In the genomic region with DNA sequence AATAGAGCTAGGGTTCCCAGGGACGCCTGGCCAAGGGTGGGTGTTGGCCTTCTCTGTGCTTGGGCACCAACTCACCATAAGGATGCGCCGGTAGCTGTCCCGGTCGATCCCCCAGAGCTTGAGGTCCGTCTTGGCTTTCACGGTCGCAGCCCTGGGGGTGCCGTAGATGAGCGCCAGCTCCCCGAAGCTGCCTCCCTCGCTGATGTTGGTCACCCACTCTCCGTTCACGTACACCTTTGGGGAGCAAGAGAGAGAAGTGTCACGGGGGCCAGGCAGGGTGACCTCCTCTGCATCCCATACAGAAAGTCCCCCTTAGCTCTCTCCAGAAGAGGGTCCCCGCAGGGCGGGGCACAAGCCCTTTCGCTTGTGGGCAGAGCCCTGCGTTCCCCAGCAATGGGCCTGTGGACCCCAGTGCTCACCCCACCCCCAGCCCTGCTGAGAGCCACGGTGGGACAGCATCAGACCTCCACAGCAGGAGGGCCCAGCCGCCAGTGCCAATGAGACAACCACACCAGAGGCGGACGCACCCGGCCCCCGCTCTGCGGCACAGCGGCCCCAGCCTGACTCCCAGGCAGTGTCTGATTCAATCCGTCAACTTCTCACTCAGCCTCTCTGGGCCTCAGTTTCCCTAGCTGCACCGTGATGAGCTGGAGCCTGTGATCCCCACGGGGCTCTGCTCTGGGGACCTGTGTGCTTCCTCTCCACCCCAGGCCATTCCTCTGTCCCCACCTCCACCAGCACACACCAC, we compare ENCODE assay signal across 18 cellular contexts.
DNase-seq lines count a peak whose midpoint lies in the region; ATAC-seq and TF ChIP-seq lines count a peak whose summit lies in the region.
"Had no signal": no experiment of that assay in that cellular context is flagged by ENCODE, and none has a peak within 500 bp of the region (broad histone marks: within the 10 kb centered on the region; RNA-seq: fewer than 3 reads in every experiment).

No MANE protein-coding gene starts in this region.

- H3K4me1 ChIP-seq in DND-41 (ENCODE audit: insufficient read depth, low read length): peaks cover 50% of the 10 kb centered on the region

- H3K36me3 Mint-ChIP-seq in activated naive CD4-positive, alpha-beta T cell treated with anti-CD3 and anti-CD28 coated beads, Interleukin-2, amount 50 U/mL, for 72 hours: peaks cover 0 to 45% of the 10 kb centered on the region in 2 donors
- peaks cover 12% of the 10 kb centered on the region for H3K36me3 Mint-ChIP-seq in activated naive CD4-positive, alpha-beta T cell treated with anti-CD3 and anti-CD28 coated beads for 36 hours (ENCODE audit: low read depth)
- H3K36me3 Mint-ChIP-seq in effector memory CD8-positive, alpha-beta T cell (ENCODE audit: insufficient read depth): peaks cover 15% of the 10 kb centered on the region
- H3K36me3 Mint-ChIP-seq in stimulated activated effector memory CD8-positive, alpha-beta T cell treated with anti-CD3 and anti-CD28 coated beads, Interleukin-12 subunit alpha, Interleukin-12 subunit beta, amount 100 ng/mL, for 72 hours: peaks cover 20% of the 10 kb centered on the region
- peaks cover 12% of the 10 kb centered on the region for H3K36me3 Mint-ChIP-seq in nephron progenitor cell (ENCODE audit: low read depth)

- no peaks in the 10 kb centered on the region for H4K20me1 ChIP-seq in DND-41 (ENCODE audit: insufficient read depth, low read length)

- CTCF ChIA-PET in activated naive CD4-positive, alpha-beta T cell treated with anti-CD3 and anti-CD28 coated beads for 36 hours (lab: Charles Lee): no interaction called here

- peak overlapping the region; percentile 26 to 55 for H3K27ac Mint-ChIP-seq in activated naive CD4-positive, alpha-beta T cell treated with anti-CD3 and anti-CD28 coated beads, Interleukin-2, amount 50 U/mL, for 72 hours
- no peak overlapping the region for H3K27ac Mint-ChIP-seq in activated naive CD4-positive, alpha-beta T cell treated with anti-CD3 and anti-CD28 coated beads for 36 hours
- peak overlapping the region; percentile 35 to 41 for H3K27ac Mint-ChIP-seq in effector memory CD8-positive, alpha-beta T cell
- H3K27ac Mint-ChIP-seq in stimulated activated effector memory CD8-positive, alpha-beta T cell treated with anti-CD3 and anti-CD28 coated beads, Interleukin-12 subunit alpha, Interleukin-12 subunit beta, amount 100 ng/mL, for 72 hours: peak overlapping the region; percentile 80
- no peak overlapping the region for H3K27ac Mint-ChIP-seq in nephron progenitor cell

- H3K9me3 ChIP-seq in DND-41 (ENCODE audit: insufficient read depth, low read length, severe bottlenecking): no peaks in the 10 kb centered on the region

- H3K79me2 ChIP-seq in DND-41 (ENCODE audit: insufficient read depth, low read length): peaks cover 48% of the 10 kb centered on the region

- DNase-seq in activated naive CD4-positive, alpha-beta T cell treated with anti-CD3 and anti-CD28 coated beads, Interleukin-2, amount 50 U/mL, for 72 hours (ENCODE audit: low spot score in 2 of 2): no peak
- DNase-seq in activated naive CD4-positive, alpha-beta T cell treated with anti-CD3 and anti-CD28 coated beads for 36 hours: no peak
- DNase-seq in DND-41 (no peak), NCI-H2171 treated with DMSO at 0.1 percent for 48 hours (lab: John Stamatoyannopoulos, UW) (no peak), nephron progenitor cell (no peak)
- DNase-seq in effector memory CD8-positive, alpha-beta T cell: no peak
- DNase-seq in stimulated activated effector memory CD8-positive, alpha-beta T cell treated with anti-CD3 and anti-CD28 coated beads, Interleukin-12 subunit alpha, Interleukin-12 subunit beta, amount 100 ng/mL, for 72 hours (ENCODE audit: low spot score in 2 of 2): no peak
- DNase-seq: GF-D8, KG1, NCI-H1436, NCI-H2029, NCI-H2171, NCI-H446 treated with DMSO at 0.1 percent for 48 hours, NCI-H748 treated with DMSO at 0.1 percent for 48 hours, OCI-M1, RPMI8226 had no signal

- TF ChIP-seq CTCF in DND-41 (IDR thresholded peaks at IDR 0.05; ENCODE audit: borderline replicate concordance, extremely low read depth, low read length, poor library complexity, severe bottlenecking): no peak
- no peak for TF ChIP-seq CTCF in nephron progenitor cell (IDR thresholded peaks at IDR 0.05)

- no peaks in the 10 kb centered on the region for H3K9me3 Mint-ChIP-seq in activated naive CD4-positive, alpha-beta T cell treated with anti-CD3 and anti-CD28 coated beads, Interleukin-2, amount 50 U/mL, for 72 hours
- peaks cover 3% of the 10 kb centered on the region for H3K9me3 Mint-ChIP-seq in activated naive CD4-positive, alpha-beta T cell treated with anti-CD3 and anti-CD28 coated beads for 36 hours
- no peaks in the 10 kb centered on the region for H3K9me3 Mint-ChIP-seq in effector memory CD8-positive, alpha-beta T cell
- H3K9me3 Mint-ChIP-seq in stimulated activated effector memory CD8-positive, alpha-beta T cell treated with anti-CD3 and anti-CD28 coated beads, Interleukin-12 subunit alpha, Interleukin-12 subunit beta, amount 100 ng/mL, for 72 hours: no peaks in the 10 kb centered on the region
- H3K9me3 Mint-ChIP-seq in nephron progenitor cell: no peaks in the 10 kb centered on the region

- no peak overlapping the region for H3K4me2 ChIP-seq in DND-41 (ENCODE audit: insufficient read depth, low read length)

- no peak overlapping the region for H2AFZ ChIP-seq in DND-41 (ENCODE audit: low read depth, low read length)

- H3K27ac ChIP-seq in DND-41 (ENCODE audit: low read length): peak overlapping the region; percentile 92
- H3K27ac ChIP-seq: C4-2B had no signal

- no peaks in the 10 kb centered on the region for H3K27me3 ChIP-seq in DND-41 (ENCODE audit: insufficient read depth, low read length, poor library complexity)

- no peak overlapping the region for H3K9ac ChIP-seq in DND-41 (ENCODE audit: low read depth, low read length)

- H3K36me3 ChIP-seq in DND-41 (ENCODE audit: insufficient read depth, low read length): peaks cover 60% of the 10 kb centered on the region

- peaks cover 46% of the 10 kb centered on the region for H3K4me1 Mint-ChIP-seq in activated naive CD4-positive, alpha-beta T cell treated with anti-CD3 and anti-CD28 coated beads for 36 hours (ENCODE audit: low read depth)
- H3K4me1 Mint-ChIP-seq in effector memory CD8-positive, alpha-beta T cell (ENCODE audit: low read depth in 2 of 2): peaks cover 12 to 14% of the 10 kb centered on the region in 2 donors
- peaks cover 58% of the 10 kb centered on the region for H3K4me1 Mint-ChIP-seq in stimulated activated effector memory CD8-positive, alpha-beta T cell treated with anti-CD3 and anti-CD28 coated beads, Interleukin-12 subunit alpha, Interleukin-12 subunit beta, amount 100 ng/mL, for 72 hours
- H3K4me1 Mint-ChIP-seq in nephron progenitor cell: peaks cover 35% of the 10 kb centered on the region

- no peak overlapping the region for H3K4me3 Mint-ChIP-seq in activated naive CD4-positive, alpha-beta T cell treated with anti-CD3 and anti-CD28 coated beads for 36 hours
- H3K4me3 Mint-ChIP-seq in effector memory CD8-positive, alpha-beta T cell: no peak overlapping the region
- H3K4me3 Mint-ChIP-seq in stimulated activated effector memory CD8-positive, alpha-beta T cell treated with anti-CD3 and anti-CD28 coated beads, Interleukin-12 subunit alpha, Interleukin-12 subunit beta, amount 100 ng/mL, for 72 hours: no peak overlapping the region
- H3K4me3 Mint-ChIP-seq in nephron progenitor cell: no peak overlapping the region

- H3K27me3 Mint-ChIP-seq in activated naive CD4-positive, alpha-beta T cell treated with anti-CD3 and anti-CD28 coated beads for 36 hours (ENCODE audit: low read depth): no peaks in the 10 kb centered on the region
- no peaks in the 10 kb centered on the region for H3K27me3 Mint-ChIP-seq in effector memory CD8-positive, alpha-beta T cell
- H3K27me3 Mint-ChIP-seq in nephron progenitor cell (ENCODE audit: low read depth, poor library complexity): no peaks in the 10 kb centered on the region

- ATAC-seq in activated naive CD4-positive, alpha-beta T cell treated with anti-CD3 and anti-CD28 coated beads, Interleukin-2, amount 50 U/mL, for 72 hours: no peak
- no peak for ATAC-seq in DND-41 (ENCODE audit: insufficient read depth, low read depth)
- ATAC-seq in effector memory CD8-positive, alpha-beta T cell (replicated peaks): no peak
- no peak for ATAC-seq in stimulated activated effector memory CD8-positive, alpha-beta T cell treated with anti-CD3 and anti-CD28 coated beads, Interleukin-12 subunit alpha, Interleukin-12 subunit beta, amount 100 ng/mL, for 72 hours
- ATAC-seq in GM19328 (IDR thresholded peaks at IDR 0.05; ENCODE audit: unreplicated experiment): no peak

- intact Hi-C loops in activated naive CD4-positive, alpha-beta T cell treated with anti-CD3 and anti-CD28 coated beads for 36 hours (cut with micrococcal nuclease): no loop called here

- H3K4me3 ChIP-seq in DND-41 (ENCODE audit: low read depth in 1 of 2, low read length in 2 of 2): no peak overlapping the region

Comparison
In these comparisons a context has a peak if more than half of its experiments do, and no peak if none do; other contexts are left out.
1. H3K27ac Mint-ChIP-seq: peak in activated naive CD4-positive, alpha-beta T cell treated with anti-CD3 and anti-CD28 coated beads, Interleukin-2, amount 50 U/mL, for 72 hours (2 of 2), effector memory CD8-positive, alpha-beta T cell (2 of 2) and stimulated activated effector memory CD8-positive, alpha-beta T cell treated with anti-CD3 and anti-CD28 coated beads, Interleukin-12 subunit alpha, Interleukin-12 subunit beta, amount 100 ng/mL, for 72 hours (single experiment); none in activated naive CD4-positive, alpha-beta T cell treated with anti-CD3 and anti-CD28 coated beads for 36 hours (single experiment) and nephron progenitor cell (single experiment).